In the genomic region with DNA sequence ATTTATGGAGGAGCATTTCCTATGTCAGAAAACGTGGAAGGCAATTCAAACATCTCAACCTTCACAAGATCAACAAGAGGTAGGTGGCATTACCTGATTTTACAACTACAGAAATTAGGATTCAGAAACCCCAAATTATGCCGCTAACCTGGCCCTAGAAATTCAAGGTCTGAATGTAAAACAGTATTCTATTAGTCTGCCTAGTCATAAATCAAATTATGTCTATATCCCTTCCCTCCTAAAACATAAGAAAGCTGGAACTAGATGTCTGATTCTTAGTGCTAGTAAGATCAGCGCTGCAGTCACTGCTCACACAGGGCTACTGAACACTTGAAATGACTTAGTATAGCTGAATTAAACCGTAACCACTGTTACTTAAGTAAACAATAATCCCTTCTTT, we compare ENCODE assay signal across 8 cellular contexts. TPM values are rescaled to one million over a fixed set of nuclear protein-coding genes. Genes with fewer than 3 reads are reported as not detected.
DNase-seq lines count a peak whose midpoint lies in the region; TF ChIP-seq lines count a peak whose summit lies in the region.

No MANE protein-coding gene starts in this region.

- peaks cover 4% of the 10 kb centered on the region for H3K23me2 ChIP-seq in H9 (ENCODE audit: insufficient read length, low read depth, low read length, poor library complexity, severe bottlenecking)

- no peak for TF ChIP-seq POLR2A in testis (IDR thresholded peaks at IDR 0.05)

- intact Hi-C loops in testis (cut with DNase I; ENCODE audit: low total_unique reads), result no loop called here

- no peak overlapping the region for H2AK5ac ChIP-seq in H9 (ENCODE audit: insufficient read length, low read length)

- no peaks in the 10 kb centered on the region for H3K4me1 ChIP-seq in H9 (ENCODE audit: insufficient read depth, low read length)
- H3K4me1 ChIP-seq in SJCRH30, result no peaks in the 10 kb centered on the region
- peaks cover 17% of the 10 kb centered on the region for H3K4me1 ChIP-seq in testis

- H3K36me3 ChIP-seq in SJCRH30 (peaks cover 41% of the 10 kb centered on the region), testis (ENCODE audit: low read depth, missing control alignments) (no peaks in the 10 kb centered on the region)

- H3K27ac ChIP-seq in H9 (ENCODE audit: insufficient read length, low read depth, low read length) (no peak overlapping the region), SJCRH30 (peak overlapping the region; percentile 87; the same call in 1 of the 2 replicates), testis (no peak overlapping the region)

- no peaks in the 10 kb centered on the region for H3K9me3 ChIP-seq in H9 (ENCODE audit: control insufficient read depth, low read depth, low read length)
- no peaks in the 10 kb centered on the region for H3K9me3 ChIP-seq in SJCRH30 (replicated peaks)
- H3K9me3 ChIP-seq in testis, result no peaks in the 10 kb centered on the region

- peaks cover 20 to 27% of the 10 kb centered on the region in 2 experiments for H3K4me1 Mint-ChIP-seq in H9

- peaks cover 35 to 60% (median 52%) of the 10 kb centered on the region in 3 experiments for H3K36me3 Mint-ChIP-seq in H9 (ENCODE audit: insufficient read depth in 1 of 3, low read depth in 3 of 3)

- H3K79me2 ChIP-seq in H9 (ENCODE audit: insufficient read depth, low read length), result peaks cover 51% of the 10 kb centered on the region

- H3K4ac ChIP-seq in H9 (ENCODE audit: low read depth, low read length), result no peak overlapping the region

- no peak overlapping the region for H3T11ph ChIP-seq in H9 (ENCODE audit: low read length)

- H2BK120ac ChIP-seq in H9 (ENCODE audit: low read depth, low read length, poor library complexity, severe bottlenecking), result no peak overlapping the region

- H2BK15ac ChIP-seq in H9 (ENCODE audit: low read depth, low read length), result no peak overlapping the region

- H3K9ac ChIP-seq in H9 (ENCODE audit: extremely low read depth, insufficient read length, low read length), result peak overlapping the region; percentile 96

- H3K4me2 ChIP-seq in H9 (ENCODE audit: insufficient read depth, insufficient read length, low read length), result peak overlapping the region; percentile 77

- H3K79me1 ChIP-seq in H9 (ENCODE audit: insufficient read depth, low read depth, low read length, poor library complexity, severe bottlenecking), result no peaks in the 10 kb centered on the region

- H2BK20ac ChIP-seq in H9 (ENCODE audit: low read depth, low read length, poor library complexity, severe bottlenecking), result no peak overlapping the region

- H3K56ac ChIP-seq in H9 (ENCODE audit: insufficient read length, low read depth, low read length), result no peak overlapping the region

- H3K4me3 Mint-ChIP-seq in H9, result peak overlapping the region; percentile 97 to 99

- no peak overlapping the region for H3K23ac ChIP-seq in H9 (ENCODE audit: insufficient read length, low read depth, low read length)

- no peak overlapping the region for H3K18ac ChIP-seq in H9 (ENCODE audit: insufficient read length, low read depth, low read length)

- DNase-seq in H9, result no peak
- DNase-seq in SJCRH30, result peak in 1 of 2 experiments; percentile 26
- no peak for DNase-seq in fibroblast of mammary gland (ENCODE audit: low read depth)
- DNase-seq in renal cortical epithelial cell (ENCODE audit: low read depth), result peak; percentile 26
- no peak for DNase-seq in SHP77 (lab: John Stamatoyannopoulos, UW)
- no peak for DNase-seq in stimulated activated CD4-positive, alpha-beta T cell treated with anti-CD3 and anti-CD28 coated beads, Interleukin-4, amount 100 ng/mL, for 1 hour
- DNase-seq in putamen (ENCODE audit: low spot score), result no peak
- DNase-seq in testis, result no peak

- H3K27me3 ChIP-seq in H9 (ENCODE audit: insufficient read depth, low read length) (no peaks in the 10 kb centered on the region), SJCRH30 (no peaks in the 10 kb centered on the region), testis (no peaks in the 10 kb centered on the region)

- no peak overlapping the region for H4K5ac ChIP-seq in H9 (ENCODE audit: insufficient read length, low read depth, low read length)

- WGBS in H9 (ENCODE audit: extremely low coverage, insufficient read length, low lambda C conversion rate), result no CpG with 5 or more reads among the region's 4 CpGs
- 25 to 27% methylated on average over 4 of the region's 4 CpGs for WGBS in testis, 2 donors

- TF ChIP-seq CTCF in H9 (conservative IDR thresholded peaks at IDR 0.05) (no peak), fibroblast of mammary gland (conservative IDR thresholded peaks at IDR 0.05; ENCODE audit: control insufficient read depth, insufficient read depth, low read depth, low read length) (no peak), testis (IDR thresholded peaks at IDR 0.05) (no peak)

- no peaks in the 10 kb centered on the region for H3K27me3 Mint-ChIP-seq in H9 (ENCODE audit: low read depth)

- H2BK12ac ChIP-seq in H9 (ENCODE audit: insufficient read length, low read depth, low read length), result no peak overlapping the region

- peak overlapping the region in 2 of 3 experiments; percentile 71 to 99; a peak in 3 of 7 replicates for H3K27ac Mint-ChIP-seq in H9

- no peaks in the 10 kb centered on the region for H4K20me1 ChIP-seq in H9 (ENCODE audit: control insufficient read depth, insufficient read depth, insufficient read length)

- no peak overlapping the region for H2AFZ ChIP-seq in H9 (ENCODE audit: low read length)

- H3K9me3 Mint-ChIP-seq in H9, result 0 out of 5 replicates have a peak, but pooled peaks cover 0 to 3% of the 10 kb centered on the region in 2 experiments

- no peak overlapping the region for H4K91ac ChIP-seq in H9 (ENCODE audit: insufficient read length, low read depth, low read length)

- H3K14ac ChIP-seq in H9 (ENCODE audit: insufficient read depth, low read length), result no peak overlapping the region

- no peak overlapping the region for H2BK5ac ChIP-seq in H9 (ENCODE audit: insufficient read length, low read length)

- H3K4me3 ChIP-seq in SJCRH30, result peak overlapping the region; percentile 87
- peak overlapping the region; percentile 98 for H3K4me3 ChIP-seq in fibroblast of mammary gland (ENCODE audit: control insufficient read depth, low read depth, low read length)
- peak overlapping the region in 1 of 2 donors; percentile 92 for H3K4me3 ChIP-seq in testis

- no peak overlapping the region for H4K8ac ChIP-seq in H9 (replicated peaks; ENCODE audit: insufficient read length, low read depth, low read length)

RNA-seq across cellular contexts. Expression of a gene that starts 1.4 kb away (rescaled TPM):
- total RNA-seq in H9 (2021), result 191 and 197 TPM in 2 replicates
- total RNA-seq in SJCRH30 (2014; rRNA removed; shearing (Covaris generic)), result 144 and 157 TPM in 2 replicates
- 90.5 and 98.9 TPM in 2 replicates for total RNA-seq in renal cortical epithelial cell
- total RNA-seq in testis, result 10 to 100 TPM; 74.7 to 80.6 TPM
- 113 TPM for polyA plus RNA-seq in testis (ENCODE audit: insufficient read depth, low read depth, low replicate concordance)

RNA-seq across cellular contexts. Expression of a gene that starts 33.8 kb away (rescaled TPM):
- total RNA-seq in H9 (2021) (121 and 136 TPM in 2 replicates), renal cortical epithelial cell (46.0 and 62.0 TPM in 2 replicates), testis (10 to 100 TPM; 48.0 to 62.3 TPM)
- total RNA-seq in SJCRH30 (2014; rRNA removed; shearing (Covaris generic)), result 68.1 and 72.7 TPM in 2 replicates
- 61.9 TPM for polyA plus RNA-seq in testis (ENCODE audit: insufficient read depth, low read depth, low replicate concordance)
